In the genomic region with DNA sequence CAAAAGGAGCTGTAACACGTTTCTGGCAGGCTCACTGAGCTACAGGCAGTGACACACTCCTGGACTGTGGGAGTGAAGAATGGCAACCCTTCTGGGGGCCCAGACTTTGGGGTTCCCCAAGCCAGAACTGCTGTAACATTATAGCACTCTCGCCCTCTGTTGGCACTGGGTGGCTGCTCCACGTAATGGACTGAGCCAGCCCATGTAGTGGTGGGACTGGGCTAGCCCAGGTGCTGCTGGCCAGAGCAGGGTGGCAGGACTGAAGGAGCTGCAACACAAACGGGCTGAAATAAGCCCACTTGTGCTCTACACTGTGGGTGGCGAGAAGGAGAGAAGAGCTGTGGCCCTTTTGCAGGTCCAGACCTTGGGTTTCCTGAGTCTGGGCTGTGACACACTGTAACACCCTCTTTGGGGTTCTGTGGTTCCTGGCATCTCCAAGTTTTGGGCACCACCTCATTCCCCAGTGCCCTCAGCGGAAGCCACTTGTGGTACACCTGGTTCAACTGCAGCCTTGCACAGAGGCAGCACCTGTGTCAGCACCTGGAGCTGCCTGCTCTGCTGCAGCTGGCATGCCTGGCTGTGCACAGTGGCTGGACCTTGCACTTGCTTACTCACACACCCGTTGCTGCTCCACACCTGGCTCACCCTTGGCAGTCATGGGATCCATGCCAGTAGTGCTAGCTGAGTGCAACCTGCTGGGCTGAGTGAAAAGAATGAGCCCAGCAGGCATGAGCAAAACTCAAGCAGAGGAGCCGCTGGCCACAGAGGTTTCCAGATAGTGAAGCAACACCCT, we compare ENCODE assay signal across 1 cellular context.
TF ChIP-seq lines count a peak whose summit lies in the region.

No MANE protein-coding gene starts in this region.

TF ChIP-seq in HCT116, 20 proteins besides CTCF, POLR2A, EP300 and RAD21 (continued from another document):
- TF ChIP-seq SIN3A (IDR thresholded peaks at IDR 0.05; ENCODE audit: low read depth): no peak
- no peak for TF ChIP-seq CBX3 (IDR thresholded peaks at IDR 0.05; ENCODE audit: low read depth)
- no peak for TF ChIP-seq JUND (IDR thresholded peaks at IDR 0.05)
- no peak for TF ChIP-seq SP1 (IDR thresholded peaks at IDR 0.05; ENCODE audit: low read depth)
